19 cellular contexts compared by ENCODE assay signal in the genomic region with DNA sequence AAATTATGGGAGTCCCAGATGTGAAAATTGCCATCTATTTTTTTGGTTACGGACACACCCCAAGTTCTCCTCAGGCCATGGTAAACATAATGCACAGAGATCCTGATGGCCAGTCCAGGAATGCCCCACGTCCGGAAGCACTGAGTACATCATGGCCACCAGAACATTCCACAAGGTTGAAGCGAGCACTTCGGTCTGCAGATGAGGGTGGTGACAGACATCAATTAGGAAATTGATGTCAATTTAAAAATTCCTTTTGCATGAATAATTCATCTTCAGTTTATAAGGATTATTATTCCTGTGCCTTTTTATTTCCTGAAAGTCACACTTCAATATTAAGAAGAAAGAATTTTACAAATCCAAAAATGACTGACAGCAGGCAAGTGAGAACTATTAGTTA.
"Had no signal": no experiment of that assay in that cellular context is flagged by ENCODE, and none has a peak within 500 bp of the region (broad histone marks: within the 10 kb centered on the region; RNA-seq: fewer than 3 reads in every experiment).

No MANE protein-coding gene starts in this region.

- ATAC-seq: activated CD8-positive, alpha-beta T cell treated with anti-CD3 and anti-CD28 coated beads for 36 hours; foreskin keratinocyte; left lung; T-cell had no signal

- H3K36me3 Mint-ChIP-seq: T-cell had no signal

- H3K9me3 Mint-ChIP-seq: activated CD8-positive, alpha-beta T cell treated with anti-CD3 and anti-CD28 coated beads for 36 hours; activated naive CD4-positive, alpha-beta T cell treated with anti-CD3 and anti-CD28 coated beads for 36 hours; activated T-helper 1 cell treated with anti-CD3 and anti-CD28 coated beads, Interleukin-12 subunit alpha, Interleukin-12 subunit beta, Interleukin-2, Interleukin-4 antibody, amounts not matched to agents 30 ng/mL and 10 ng/mL and 1 ng/mL, durations not matched to agents 14 hours and 24 hours and 36 hours; nephron progenitor cell; T-cell had no signal

- H3K4me1 ChIP-seq: foreskin keratinocyte, uterus had no signal

- H3K9me3 ChIP-seq: left lung, ovary, uterus had no signal

- H3K4me3 ChIP-seq: left lung, ovary, uterus had no signal

- FAIRE-seq: keratinocyte, small intestine had no signal

- H3K27me3 ChIP-seq: ovary, uterus had no signal

- DNase-seq: activated CD4-positive, alpha-beta T cell treated with anti-CD3 and anti-CD28 coated beads for 4 hours; activated CD8-positive, alpha-beta memory T cell treated with anti-CD3 and anti-CD28 coated beads, Interleukin-2, amount 50 U/mL, for 48 hours; activated CD8-positive, alpha-beta T cell treated with anti-CD3 and anti-CD28 coated beads for 36 hours; activated naive CD4-positive, alpha-beta T cell treated with anti-CD3 and anti-CD28 coated beads for 36 hours; central memory CD4-positive, alpha-beta T cell; cortex of kidney; effector memory CD4-positive, alpha-beta T cell; erythroblast; foreskin keratinocyte; left lung; nephron progenitor cell; ovary; small intestine; T-cell; T1000; uterus; WERI-Rb-1 had no signal

- H3K4me3 Mint-ChIP-seq: activated CD8-positive, alpha-beta T cell treated with anti-CD3 and anti-CD28 coated beads for 36 hours; activated naive CD4-positive, alpha-beta T cell treated with anti-CD3 and anti-CD28 coated beads for 36 hours; activated T-helper 1 cell treated with anti-CD3 and anti-CD28 coated beads, Interleukin-12 subunit alpha, Interleukin-12 subunit beta, Interleukin-2, Interleukin-4 antibody, amounts not matched to agents 30 ng/mL and 10 ng/mL and 1 ng/mL, durations not matched to agents 14 hours and 24 hours and 36 hours; nephron progenitor cell; T-cell had no signal

- H3K27ac Mint-ChIP-seq: activated CD8-positive, alpha-beta T cell treated with anti-CD3 and anti-CD28 coated beads for 36 hours; activated naive CD4-positive, alpha-beta T cell treated with anti-CD3 and anti-CD28 coated beads for 36 hours; activated T-helper 1 cell treated with anti-CD3 and anti-CD28 coated beads, Interleukin-12 subunit alpha, Interleukin-12 subunit beta, Interleukin-2, Interleukin-4 antibody, amounts not matched to agents 30 ng/mL and 10 ng/mL and 1 ng/mL, durations not matched to agents 14 hours and 24 hours and 36 hours; nephron progenitor cell; T-cell had no signal

- H3K36me3 ChIP-seq: left lung, ovary, uterus, WERI-Rb-1 had no signal

- H3K27ac ChIP-seq: foreskin keratinocyte, left lung, ovary, uterus, WERI-Rb-1 had no signal
